Comparison of ENCODE assay signal across 8 cellular contexts in genomic region chr3:111577798-111578685, GRCh38. TPM values are rescaled to one million over a fixed set of nuclear protein-coding genes. Genes with fewer than 3 reads are reported as not detected.
DNase-seq lines count a peak whose midpoint lies in the region; ATAC-seq and TF ChIP-seq lines count a peak whose summit lies in the region.

No MANE protein-coding gene starts in this region.

- intact Hi-C loops in adrenal gland (cut with DNase I) (no loop called here), left colon (cut with DNase I, micrococcal nuclease) (no loop called here)

- no peak for TF ChIP-seq POLR2A in adrenal gland (IDR thresholded peaks at IDR 0.05)

- DNase-seq in CD1c-positive myeloid dendritic cell (ENCODE audit: extremely low spot score), result peak; percentile 13
- peak; percentile 8 to 14 for DNase-seq in NCI-H1930 (lab: John Stamatoyannopoulos, UW)
- DNase-seq in adrenal gland, result no peak
- no peak for DNase-seq in left colon
- no peak for DNase-seq in HK-2 (ENCODE audit: unreplicated experiment)
- no peak for DNase-seq in activated CD4-positive, alpha-beta T cell treated with anti-CD3 and anti-CD28 coated beads for 48 hours

- 73 to 82% (median 75%) methylated on average over 4 of the region's 4 CpGs for WGBS in adrenal gland, 4 donors

- H3K4me3 ChIP-seq in adrenal gland, result no peak overlapping the region

- no peaks in the 10 kb centered on the region for H3K36me3 ChIP-seq in adrenal gland (replicated peaks in 1 of 2)

- H3K4me1 ChIP-seq in adrenal gland (replicated peaks in 1 of 2), result no peaks in the 10 kb centered on the region

- peak in 4 of 6 experiments; percentile 7 to 25 (median 16) for TF ChIP-seq CTCF in adrenal gland (IDR thresholded peaks at IDR 0.05)

- H3K9me3 ChIP-seq in adrenal gland (replicated peaks in 1 of 3), result no peaks in the 10 kb centered on the region

- H3K27ac ChIP-seq in adrenal gland, result no peak overlapping the region

- ATAC-seq in GM18511 (IDR thresholded peaks at IDR 0.05; ENCODE audit: unreplicated experiment) (peak; percentile 95), HG02884 (IDR thresholded peaks at IDR 0.05; ENCODE audit: unreplicated experiment) (peak; percentile 89), left colon (peak; percentile 55)

- H3K27me3 ChIP-seq in adrenal gland, result no peaks in the 10 kb centered on the region

RNA-seq across cellular contexts. Expression of gene ZBED2, which starts 17.1 kb away (rescaled TPM):
- total RNA-seq in adrenal gland, result under 1 TPM in 1 of 8 donors, not detected in 7; 0.11 TPM
- not detected for polyA plus RNA-seq in adrenal gland
- total RNA-seq in left colon, result not detected

RNA-seq across cellular contexts. Expression of gene CD96, which starts 36.0 kb away (rescaled TPM):
- total RNA-seq in adrenal gland, result 1 to 10 TPM in 4 of 8 donors, under 1 TPM in 3, not detected in 1; 0.28 to 5.6 (median 1.6) TPM
- polyA plus RNA-seq in adrenal gland, result 1 to 10 TPM in 1 of 3 donors, under 1 TPM in 2; 0.40 to 1.5 (median 0.67) TPM
- 1 to 10 TPM; 3.3 to 4.3 TPM for total RNA-seq in left colon

Comparison
In these comparisons a context has a peak if more than half of its experiments do, and no peak if none do; other contexts are left out.
1. DNase-seq: peak in CD1c-positive myeloid dendritic cell (single experiment) and NCI-H1930 (2 of 2); none in adrenal gland (0 of 7), left colon (0 of 2), HK-2 (single experiment) and activated CD4-positive, alpha-beta T cell treated with anti-CD3 and anti-CD28 coated beads for 48 hours (single experiment).
2. Peak in every context shown above with its lines, with median percentiles within 50 percentile points of each other: ATAC-seq.